ENCODE assay signal across 8 cellular contexts in genomic region chr1:204162498-204163074, GRCh38. TPM values are rescaled to one million over a fixed set of nuclear protein-coding genes. Genes with fewer than 3 reads are reported as not detected.
DNase-seq lines count a peak whose midpoint lies in the region; ATAC-seq and TF ChIP-seq lines count a peak whose summit lies in the region.

No MANE protein-coding gene starts in this region.

- H3K4me3 Mint-ChIP-seq in osteocyte (ENCODE audit: unreplicated experiment), result no peak overlapping the region

- no peaks in the 10 kb centered on the region for H3K36me3 ChIP-seq in SJSA1
- H3K36me3 ChIP-seq in gastroesophageal sphincter, result no peaks in the 10 kb centered on the region
- no peaks in the 10 kb centered on the region for H3K36me3 ChIP-seq in tibial artery

- H3K4me3 ChIP-seq in SJSA1 (no peak overlapping the region), gastroesophageal sphincter (no peak overlapping the region), tibial artery (no peak overlapping the region)

- H3K27me3 ChIP-seq in SJSA1 (replicated peaks) (no peaks in the 10 kb centered on the region), gastroesophageal sphincter (peaks cover 41% of the 10 kb centered on the region), tibial artery (peaks cover 0 to 54% of the 10 kb centered on the region in 2 donors)

- no peaks in the 10 kb centered on the region for H3K36me3 Mint-ChIP-seq in osteocyte (ENCODE audit: unreplicated experiment)

- TF ChIP-seq POLR2A in gastroesophageal sphincter (IDR thresholded peaks at IDR 0.05), result no peak

- no peaks in the 10 kb centered on the region for H3K4me1 Mint-ChIP-seq in osteocyte (ENCODE audit: unreplicated experiment)

- no peak for TF ChIP-seq EP300 in gastroesophageal sphincter (IDR thresholded peaks at IDR 0.05)

- intact Hi-C loops in tibial artery (cut with DNase I; ENCODE audit: low total_unique reads), result loop anchor here (2.0 to 5.0 kb wide), 2 partner anchors 45 to 200 kb away; no protein-coding TSS in a partner anchor

- no peaks in the 10 kb centered on the region for H3K9me3 Mint-ChIP-seq in osteocyte (ENCODE audit: unreplicated experiment)

- no peaks in the 10 kb centered on the region for H3K9me3 ChIP-seq in SJSA1 (replicated peaks)
- H3K9me3 ChIP-seq in gastroesophageal sphincter, result no peaks in the 10 kb centered on the region
- no peaks in the 10 kb centered on the region for H3K9me3 ChIP-seq in tibial artery

- H3K27me3 Mint-ChIP-seq in osteocyte (ENCODE audit: unreplicated experiment), result peaks cover 30% of the 10 kb centered on the region

- no peak overlapping the region for H3K27ac Mint-ChIP-seq in osteocyte (ENCODE audit: unreplicated experiment)

- 0 to 20% methylated on average over 2 to 3 of the region's 7 CpGs for WGBS in gastroesophageal sphincter (ENCODE audit: low coverage in 1 of 2), 2 donors

- H3K27ac ChIP-seq in 22Rv1, result no peak overlapping the region
- H3K27ac ChIP-seq in SJSA1, result no peak overlapping the region
- no peak overlapping the region for H3K27ac ChIP-seq in gastroesophageal sphincter
- no peak overlapping the region for H3K27ac ChIP-seq in tibial artery

- H3K4me1 ChIP-seq in SJSA1 (replicated peaks) (no peaks in the 10 kb centered on the region), gastroesophageal sphincter (peaks cover 0 to 6% (median 0%) of the 10 kb centered on the region in 3 donors), tibial artery (no peaks in the 10 kb centered on the region)

- DNase-seq in NCI-H1048 (lab: John Stamatoyannopoulos, UW), result peak; percentile 82
- peak; percentile 74 to 75 for DNase-seq in SJSA1 (ENCODE audit: low read depth in 1 of 2, low spot score in 2 of 2)
- DNase-seq in activated gamma-delta T cell (lab: John Stamatoyannopoulos, UW), result peak; percentile 41
- peak; percentile 94 for DNase-seq in osteocyte (ENCODE audit: extremely low spot score, unreplicated experiment)
- peak; percentile 67 to 82 for DNase-seq in tibial artery

- peak; percentile 54 for ATAC-seq in GM18502 (IDR thresholded peaks at IDR 0.05; ENCODE audit: poor library complexity, unreplicated experiment)
- ATAC-seq in gastroesophageal sphincter, result peak; percentile 82

- peak; percentile 100 for TF ChIP-seq CTCF in 22Rv1 (IDR thresholded peaks at IDR 0.05)
- peak in 3 of 4 experiments; percentile 94 to 99 (median 95) for TF ChIP-seq CTCF in gastroesophageal sphincter (IDR thresholded peaks at IDR 0.05)
- TF ChIP-seq CTCF in osteocyte (IDR thresholded peaks at IDR 0.05), result peak; percentile 99
- TF ChIP-seq CTCF in tibial artery (IDR thresholded peaks at IDR 0.05), result peak; percentile 96 to 100

RNA-seq across cellular contexts. Expression of gene REN, which starts 3.6 kb away (rescaled TPM):
- not detected in 2 replicates for total RNA-seq in SJSA1 (2014; rRNA removed; shearing (Covaris generic))
- not detected for total RNA-seq in gastroesophageal sphincter
- total RNA-seq in osteocyte, result not detected in 2 replicates

RNA-seq across cellular contexts. Expression of gene ETNK2, which starts 10.7 kb away (rescaled TPM):
- total RNA-seq in SJSA1 (2014; rRNA removed; shearing (Covaris generic)), result 22.2 and 22.3 TPM in 2 replicates
- 10 to 100 TPM in 2 of 4 donors, 1 to 10 TPM in 2; 6.1 to 21.1 (median 9.5) TPM for total RNA-seq in gastroesophageal sphincter
- 15.4 and 15.9 TPM in 2 replicates for total RNA-seq in osteocyte

RNA-seq across cellular contexts. Expression of gene KISS1, which starts 33.7 kb away (rescaled TPM):
- 190 and 222 TPM in 2 replicates for total RNA-seq in SJSA1 (2014; rRNA removed; shearing (Covaris generic))
- not detected for total RNA-seq in gastroesophageal sphincter
- not detected in 2 replicates for total RNA-seq in osteocyte

RNA-seq across cellular contexts. Expression of gene GOLT1A, which starts 51.2 kb away (rescaled TPM):
- not detected in 2 replicates for total RNA-seq in SJSA1 (2014; rRNA removed; shearing (Covaris generic))
- total RNA-seq in gastroesophageal sphincter (1 to 10 TPM in 1 of 4 donors, not detected in 3; 1.1 TPM), osteocyte (not detected in 2 replicates)

Comparison
In these comparisons a context has a peak if more than half of its experiments do, and no peak if none do; other contexts are left out.
1. DNase-seq: peak in every context shown above with its lines; median percentile 94 in osteocyte; 82 in NCI-H1048; 74 in SJSA1; 74 in tibial artery; 41 in activated gamma-delta T cell.
2. RNA of gene KISS1, which starts 33.7 kb away (total RNA-seq): 190 to 222 TPM in SJSA1; not detected in gastroesophageal sphincter and not detected in osteocyte; every median in the first group is over 100 times any median in the second.
3. Peak in every context shown above with its lines, with median percentiles within 50 percentile points of each other: CTCF ChIP-seq.